In the genomic region with DNA sequence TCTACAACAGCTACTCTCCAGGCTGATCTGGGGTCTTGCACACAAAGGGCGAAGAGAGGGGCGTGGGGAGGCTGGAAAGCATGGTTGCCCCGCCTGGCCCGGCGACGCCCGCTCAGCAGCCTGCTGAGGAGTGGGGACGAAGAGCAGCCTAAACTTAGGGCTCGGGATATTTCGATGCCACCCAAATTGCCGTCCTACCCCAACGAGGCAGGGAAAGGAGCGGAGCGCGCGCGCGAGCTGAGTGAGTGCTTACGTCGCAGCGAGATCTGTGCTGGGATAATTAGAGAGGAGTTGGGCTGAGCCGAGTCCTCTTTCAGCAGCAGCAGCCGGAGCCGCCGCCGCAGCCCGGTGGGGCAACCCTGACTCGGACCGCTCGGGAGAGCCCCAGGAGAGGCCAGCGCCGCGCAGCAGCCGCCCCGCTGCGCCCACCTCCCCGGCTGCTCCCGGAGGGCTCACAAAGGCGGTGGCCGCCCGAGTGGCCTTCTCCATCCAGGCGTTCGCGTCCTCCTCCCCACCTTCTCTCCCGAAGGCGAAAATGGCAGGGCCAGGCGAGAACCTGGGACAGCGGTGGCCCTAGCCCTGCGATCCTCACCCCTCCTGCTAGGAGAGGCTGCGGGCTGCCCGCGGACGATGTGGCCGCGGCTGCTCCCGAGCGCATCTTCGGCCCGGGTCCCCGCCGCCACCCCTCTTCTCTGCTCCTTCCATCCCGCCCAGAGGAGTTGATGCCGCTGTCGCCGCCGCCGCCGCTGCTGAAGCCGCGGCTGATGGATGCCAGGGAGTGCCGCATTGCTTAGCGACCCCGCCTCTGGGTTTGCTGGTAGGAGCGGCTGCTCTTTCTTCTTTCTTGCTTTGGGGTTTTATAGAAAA, we compare ENCODE assay signal across 1 cellular context.
TF ChIP-seq lines count a peak whose summit lies in the region.

A gene with protein sequence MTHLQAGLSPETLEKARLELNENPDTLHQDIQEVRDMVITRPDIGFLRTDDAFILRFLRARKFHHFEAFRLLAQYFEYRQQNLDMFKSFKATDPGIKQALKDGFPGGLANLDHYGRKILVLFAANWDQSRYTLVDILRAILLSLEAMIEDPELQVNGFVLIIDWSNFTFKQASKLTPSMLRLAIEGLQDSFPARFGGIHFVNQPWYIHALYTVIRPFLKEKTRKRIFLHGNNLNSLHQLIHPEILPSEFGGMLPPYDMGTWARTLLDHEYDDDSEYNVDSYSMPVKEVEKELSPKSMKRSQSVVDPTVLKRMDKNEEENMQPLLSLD (plus strand): TSS at position 306 of the 867 bp plus-strand sequence. CDS start 1,543 bp downstream, outside the sequence.

TF ChIP-seq in H1, 55 proteins besides CTCF, POLR2A, EP300 and RAD21 (continued from another document):
- TF ChIP-seq, protein P1, sequence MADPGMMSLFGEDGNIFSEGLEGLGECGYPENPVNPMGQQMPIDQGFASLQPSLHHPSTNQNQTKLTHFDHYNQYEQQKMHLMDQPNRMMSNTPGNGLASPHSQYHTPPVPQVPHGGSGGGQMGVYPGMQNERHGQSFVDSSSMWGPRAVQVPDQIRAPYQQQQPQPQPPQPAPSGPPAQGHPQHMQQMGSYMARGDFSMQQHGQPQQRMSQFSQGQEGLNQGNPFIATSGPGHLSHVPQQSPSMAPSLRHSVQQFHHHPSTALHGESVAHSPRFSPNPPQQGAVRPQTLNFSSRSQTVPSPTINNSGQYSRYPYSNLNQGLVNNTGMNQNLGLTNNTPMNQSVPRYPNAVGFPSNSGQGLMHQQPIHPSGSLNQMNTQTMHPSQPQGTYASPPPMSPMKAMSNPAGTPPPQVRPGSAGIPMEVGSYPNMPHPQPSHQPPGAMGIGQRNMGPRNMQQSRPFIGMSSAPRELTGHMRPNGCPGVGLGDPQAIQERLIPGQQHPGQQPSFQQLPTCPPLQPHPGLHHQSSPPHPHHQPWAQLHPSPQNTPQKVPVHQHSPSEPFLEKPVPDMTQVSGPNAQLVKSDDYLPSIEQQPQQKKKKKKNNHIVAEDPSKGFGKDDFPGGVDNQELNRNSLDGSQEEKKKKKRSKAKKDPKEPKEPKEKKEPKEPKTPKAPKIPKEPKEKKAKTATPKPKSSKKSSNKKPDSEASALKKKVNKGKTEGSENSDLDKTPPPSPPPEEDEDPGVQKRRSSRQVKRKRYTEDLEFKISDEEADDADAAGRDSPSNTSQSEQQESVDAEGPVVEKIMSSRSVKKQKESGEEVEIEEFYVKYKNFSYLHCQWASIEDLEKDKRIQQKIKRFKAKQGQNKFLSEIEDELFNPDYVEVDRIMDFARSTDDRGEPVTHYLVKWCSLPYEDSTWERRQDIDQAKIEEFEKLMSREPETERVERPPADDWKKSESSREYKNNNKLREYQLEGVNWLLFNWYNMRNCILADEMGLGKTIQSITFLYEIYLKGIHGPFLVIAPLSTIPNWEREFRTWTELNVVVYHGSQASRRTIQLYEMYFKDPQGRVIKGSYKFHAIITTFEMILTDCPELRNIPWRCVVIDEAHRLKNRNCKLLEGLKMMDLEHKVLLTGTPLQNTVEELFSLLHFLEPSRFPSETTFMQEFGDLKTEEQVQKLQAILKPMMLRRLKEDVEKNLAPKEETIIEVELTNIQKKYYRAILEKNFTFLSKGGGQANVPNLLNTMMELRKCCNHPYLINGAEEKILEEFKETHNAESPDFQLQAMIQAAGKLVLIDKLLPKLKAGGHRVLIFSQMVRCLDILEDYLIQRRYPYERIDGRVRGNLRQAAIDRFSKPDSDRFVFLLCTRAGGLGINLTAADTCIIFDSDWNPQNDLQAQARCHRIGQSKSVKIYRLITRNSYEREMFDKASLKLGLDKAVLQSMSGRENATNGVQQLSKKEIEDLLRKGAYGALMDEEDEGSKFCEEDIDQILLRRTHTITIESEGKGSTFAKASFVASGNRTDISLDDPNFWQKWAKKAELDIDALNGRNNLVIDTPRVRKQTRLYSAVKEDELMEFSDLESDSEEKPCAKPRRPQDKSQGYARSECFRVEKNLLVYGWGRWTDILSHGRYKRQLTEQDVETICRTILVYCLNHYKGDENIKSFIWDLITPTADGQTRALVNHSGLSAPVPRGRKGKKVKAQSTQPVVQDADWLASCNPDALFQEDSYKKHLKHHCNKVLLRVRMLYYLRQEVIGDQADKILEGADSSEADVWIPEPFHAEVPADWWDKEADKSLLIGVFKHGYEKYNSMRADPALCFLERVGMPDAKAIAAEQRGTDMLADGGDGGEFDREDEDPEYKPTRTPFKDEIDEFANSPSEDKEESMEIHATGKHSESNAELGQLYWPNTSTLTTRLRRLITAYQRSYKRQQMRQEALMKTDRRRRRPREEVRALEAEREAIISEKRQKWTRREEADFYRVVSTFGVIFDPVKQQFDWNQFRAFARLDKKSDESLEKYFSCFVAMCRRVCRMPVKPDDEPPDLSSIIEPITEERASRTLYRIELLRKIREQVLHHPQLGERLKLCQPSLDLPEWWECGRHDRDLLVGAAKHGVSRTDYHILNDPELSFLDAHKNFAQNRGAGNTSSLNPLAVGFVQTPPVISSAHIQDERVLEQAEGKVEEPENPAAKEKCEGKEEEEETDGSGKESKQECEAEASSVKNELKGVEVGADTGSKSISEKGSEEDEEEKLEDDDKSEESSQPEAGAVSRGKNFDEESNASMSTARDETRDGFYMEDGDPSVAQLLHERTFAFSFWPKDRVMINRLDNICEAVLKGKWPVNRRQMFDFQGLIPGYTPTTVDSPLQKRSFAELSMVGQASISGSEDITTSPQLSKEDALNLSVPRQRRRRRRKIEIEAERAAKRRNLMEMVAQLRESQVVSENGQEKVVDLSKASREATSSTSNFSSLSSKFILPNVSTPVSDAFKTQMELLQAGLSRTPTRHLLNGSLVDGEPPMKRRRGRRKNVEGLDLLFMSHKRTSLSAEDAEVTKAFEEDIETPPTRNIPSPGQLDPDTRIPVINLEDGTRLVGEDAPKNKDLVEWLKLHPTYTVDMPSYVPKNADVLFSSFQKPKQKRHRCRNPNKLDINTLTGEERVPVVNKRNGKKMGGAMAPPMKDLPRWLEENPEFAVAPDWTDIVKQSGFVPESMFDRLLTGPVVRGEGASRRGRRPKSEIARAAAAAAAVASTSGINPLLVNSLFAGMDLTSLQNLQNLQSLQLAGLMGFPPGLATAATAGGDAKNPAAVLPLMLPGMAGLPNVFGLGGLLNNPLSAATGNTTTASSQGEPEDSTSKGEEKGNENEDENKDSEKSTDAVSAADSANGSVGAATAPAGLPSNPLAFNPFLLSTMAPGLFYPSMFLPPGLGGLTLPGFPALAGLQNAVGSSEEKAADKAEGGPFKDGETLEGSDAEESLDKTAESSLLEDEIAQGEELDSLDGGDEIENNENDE (IDR thresholded peaks at IDR 0.05; ENCODE audit: insufficient replicate concordance, low read length): no peak
- TF ChIP-seq RBBP5 (IDR thresholded peaks at IDR 0.05; ENCODE audit: borderline replicate concordance, low read depth, low read length): peak; percentile 99
- no peak for TF ChIP-seq SIX5 (IDR thresholded peaks at IDR 0.05; ENCODE audit: low read depth, low read length)
- peak; percentile 73 for TF ChIP-seq PHF8 (conservative IDR thresholded peaks at IDR 0.05; ENCODE audit: low read depth, low read length)
- TF ChIP-seq FOSL1 (IDR thresholded peaks at IDR 0.05; ENCODE audit: insufficient read depth, low read depth, low read length): no peak
- TF ChIP-seq HDAC2 (IDR thresholded peaks at IDR 0.05; ENCODE audit: borderline replicate concordance in 1 of 2, low read depth in 2 of 2, low read length in 2 of 2): 0 out of 4 replicates have a peak, but pooled peaks of 1 of the 2 experiments have one; percentile 33
- TF ChIP-seq TAF1 (IDR thresholded peaks at IDR 0.05; ENCODE audit: low read depth, low read length): peak; percentile 59; the same call in 1 of the 2 replicates
